Comparison of ENCODE assay signal across 12 cellular contexts in the genomic region with DNA sequence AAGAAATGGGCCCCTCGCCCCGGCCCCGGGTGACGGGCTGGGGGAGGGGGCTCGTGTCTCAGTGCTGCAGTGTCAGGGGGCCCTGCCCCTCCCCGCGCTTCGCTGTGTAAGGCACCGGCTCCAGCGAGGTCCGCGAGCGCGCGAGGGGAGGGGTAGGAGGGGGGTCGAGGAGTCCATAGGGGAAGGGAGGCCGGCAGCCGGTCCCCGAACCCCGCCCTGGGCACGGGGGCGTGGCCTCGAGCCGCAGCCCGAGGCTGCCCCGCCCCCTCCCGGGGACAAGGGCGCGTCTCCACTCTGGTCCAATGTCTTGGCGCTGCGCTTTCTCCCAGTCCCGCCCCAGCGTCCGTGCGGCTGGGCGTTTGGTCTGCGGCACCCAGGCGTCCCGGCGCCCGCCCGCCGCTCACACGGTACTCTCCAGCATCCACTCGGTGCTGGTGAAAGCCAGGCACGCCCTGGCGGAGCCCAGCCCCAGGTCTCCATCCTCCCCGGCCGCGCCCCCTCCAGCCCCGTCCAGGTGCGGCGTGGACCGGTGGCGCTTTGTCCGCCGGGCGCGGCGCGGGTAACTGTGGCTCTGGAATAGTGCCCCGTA. TPM values are rescaled to one million over a fixed set of nuclear protein-coding genes. Genes with fewer than 3 reads are reported as not detected.
A peak's percentile ranks its signal among the peaks of the same experiment; 100 is the strongest.
DNase-seq lines count a peak whose midpoint lies in the region; ATAC-seq, FAIRE-seq and TF ChIP-seq lines count a peak whose summit lies in the region.
"Had no signal": no experiment of that assay in that cellular context is flagged by ENCODE, and none has a peak within 500 bp of the region (broad histone marks: within the 10 kb centered on the region; RNA-seq: fewer than 3 reads in every experiment).

No MANE protein-coding gene starts in this region.

- H3K4me3 Mint-ChIP-seq in stimulated activated naive CD8-positive, alpha-beta T cell treated with anti-CD3 and anti-CD28 coated beads, Interleukin-15, amount 100 ng/mL, for 72 hours, result no peak overlapping the region
- H3K4me3 Mint-ChIP-seq: memory B cell had no signal

- no peak overlapping the region for H4K5ac ChIP-seq in H1 (ENCODE audit: insufficient read length, low read depth, low read length)

- CTCF ChIA-PET in H1 (lab: Charles Lee; ENCODE audit: partially characterized antibody) (interaction anchor here (1.0 kb wide), 1 partner anchor 20 kb away, joined by 3 read pairs; no protein-coding TSS in a partner anchor), RWPE1 (lab: Yijun Ruan, JAX) (no interaction called here)

- H3K79me2 ChIP-seq in H1 (ENCODE audit: control insufficient read depth in 1 of 2, insufficient read depth in 2 of 2, low read length in 2 of 2), result no peaks in the 10 kb centered on the region

- H2AFZ ChIP-seq in H1 (ENCODE audit: low read length), result peak overlapping the region; percentile 28; the same call in 1 of the 2 replicates
- peak overlapping the region; percentile 32 for H2AFZ ChIP-seq in mesenchymal stem cell (ENCODE audit: low read depth, low read length)

- H3K9me3 ChIP-seq in H1 (ENCODE audit: insufficient read depth in 2 of 2, low read depth in 1 of 2, low read length in 1 of 2), result no peaks in the 10 kb centered on the region
- H3K9me3 ChIP-seq in mesenchymal stem cell (ENCODE audit: control insufficient read depth, low read length), result no peaks in the 10 kb centered on the region

- H3K23ac ChIP-seq in H1 (ENCODE audit: insufficient read length) (no peak overlapping the region), mesenchymal stem cell (ENCODE audit: low read length in 2 of 2) (no peak overlapping the region)

- H3K27ac ChIP-seq in H1 (ENCODE audit: low read depth, low read length) (no peak overlapping the region), mesenchymal stem cell (ENCODE audit: low read length, poor library complexity, severe bottlenecking) (no peak overlapping the region), RWPE1 (no peak overlapping the region)

- no peak overlapping the region for H3K27ac Mint-ChIP-seq in stimulated activated naive CD8-positive, alpha-beta T cell treated with anti-CD3 and anti-CD28 coated beads, Interleukin-15, amount 100 ng/mL, for 72 hours
- H3K27ac Mint-ChIP-seq: memory B cell had no signal

- H3K27me3 ChIP-seq in H1 (replicated peaks in 1 of 4; ENCODE audit: control insufficient read depth in 3 of 4, extremely low read depth in 1 of 4, insufficient read depth in 3 of 4, low read length in 3 of 4) (peaks cover 0 to 29% (median 9%) of the 10 kb centered on the region in 4 experiments; a peak in 4 of 7 replicates), mesenchymal stem cell (ENCODE audit: control insufficient read depth in 1 of 2, insufficient read depth in 1 of 2, low read length in 2 of 2) (peaks cover 67 to 81% of the 10 kb centered on the region in 2 experiments)

- TF ChIP-seq POLR2A in H1 (IDR thresholded peaks at IDR 0.05; ENCODE audit: control extremely low read depth in 1 of 2, low read depth in 2 of 2, low read length in 2 of 2), result no peak; a peak in 1 of 3 replicates

- no peaks in the 10 kb centered on the region for H3K9me3 Mint-ChIP-seq in stimulated activated naive CD8-positive, alpha-beta T cell treated with anti-CD3 and anti-CD28 coated beads, Interleukin-15, amount 100 ng/mL, for 72 hours
- H3K9me3 Mint-ChIP-seq: memory B cell had no signal

- no peak for FAIRE-seq in H1 (lab: Jason Lieb, UNC)

- H3K56ac ChIP-seq in H1 (replicated peaks; ENCODE audit: insufficient read length, low read depth, low read length), result no peak overlapping the region

- POLR2A ChIA-PET in H1 (lab: Charles Lee; ENCODE audit: partially characterized antibody), result interaction anchor here (0.6 kb wide), 1 partner anchor 34 kb away, joined by 3 read pairs; no protein-coding TSS in a partner anchor
- POLR2A ChIA-PET in RWPE1 (lab: Yijun Ruan, JAX; ENCODE audit: low non-redundant PET), result no interaction called here

- no peak overlapping the region for H3K4ac ChIP-seq in H1 (replicated peaks; ENCODE audit: insufficient read length, low read depth, low read length)
- H3K4ac ChIP-seq in mesenchymal stem cell (ENCODE audit: low read depth in 1 of 2, low read length in 2 of 2), result no peak overlapping the region

- no peak overlapping the region for H2BK120ac ChIP-seq in H1 (replicated peaks; ENCODE audit: low read depth, low read length)
- H2BK120ac ChIP-seq in mesenchymal stem cell (ENCODE audit: low read depth, low read length), result no peak overlapping the region

- TF ChIP-seq RAD21 in H1 (IDR thresholded peaks at IDR 0.05 in 1 of 2, conservative IDR thresholded peaks at IDR 0.05 in 1 of 2; ENCODE audit: low read depth in 2 of 2, low read length in 2 of 2), result no peak

- no peak for TF ChIP-seq EP300 in H1 (IDR thresholded peaks at IDR 0.05; ENCODE audit: borderline replicate concordance in 1 of 2, low read depth in 2 of 2, low read length in 2 of 2)

- no peak overlapping the region for H2BK20ac ChIP-seq in H1 (ENCODE audit: low read length)

- no peak overlapping the region for H3K14ac ChIP-seq in H1 (ENCODE audit: insufficient read length)
- H3K14ac ChIP-seq in mesenchymal stem cell (ENCODE audit: low read length in 2 of 2), result no peak overlapping the region

- ATAC-seq in stimulated activated naive CD8-positive, alpha-beta T cell treated with anti-CD3 and anti-CD28 coated beads, Interleukin-15, amount 100 ng/mL, for 72 hours, result peak; percentile 60
- no peak for ATAC-seq in stimulated activated naive CD8-positive, alpha-beta T cell treated with anti-CD3 and anti-CD28 coated beads, Interleukin-15, Interleukin-2, amounts not matched to agents 100 U/mL and 50 U/mL, for 24 hours

- H4K8ac ChIP-seq in H1 (ENCODE audit: extremely low read depth, insufficient read depth, low read length) (peak overlapping the region; percentile 88; the same call in 1 of the 2 replicates), mesenchymal stem cell (ENCODE audit: low read length) (no peak overlapping the region)

- H2BK5ac ChIP-seq in H1 (ENCODE audit: low read depth, low read length) (0 out of 2 replicates have a peak overlapping the region, but pooled peaks have one; percentile 28), mesenchymal stem cell (ENCODE audit: low read depth, low read length, poor library complexity, severe bottlenecking) (no peak overlapping the region)

- H3K4me2 ChIP-seq in H1 (ENCODE audit: insufficient read depth in 1 of 2, low read depth in 2 of 2, low read length in 2 of 2) (peak overlapping the region; percentile 57 to 87), mesenchymal stem cell (ENCODE audit: low read length, poor library complexity, severe bottlenecking) (peak overlapping the region; percentile 26)

- H2BK15ac ChIP-seq in H1 (ENCODE audit: low read length), result no peak overlapping the region
- no peak overlapping the region for H2BK15ac ChIP-seq in mesenchymal stem cell (ENCODE audit: low read depth, poor library complexity, severe bottlenecking)

- H3K4me1 ChIP-seq in H1 (replicated peaks in 1 of 4; ENCODE audit: control insufficient read depth in 3 of 4, insufficient read depth in 4 of 4, low read length in 3 of 4) (peaks cover 1 to 14% (median 12%) of the 10 kb centered on the region in 4 experiments; a peak in 6 of 7 replicates), mesenchymal stem cell (ENCODE audit: control insufficient read depth, insufficient read depth, low read depth, low read length) (peaks cover 15% of the 10 kb centered on the region)

- H3K4me3 ChIP-seq in H1 (ENCODE audit: extremely low read depth in 1 of 4, insufficient read depth in 2 of 4, low read depth in 3 of 4, low read length in 4 of 4), result peak overlapping the region; percentile 40 to 75 (median 64)
- no peak overlapping the region for H3K4me3 ChIP-seq in mesenchymal stem cell (ENCODE audit: insufficient read depth in 1 of 2, low read depth in 1 of 2, low read length in 2 of 2)

- H3K36me3 ChIP-seq in H1 (ENCODE audit: control insufficient read depth in 2 of 4, insufficient read depth in 4 of 4, low read length in 3 of 4) (no peaks in the 10 kb centered on the region), mesenchymal stem cell (ENCODE audit: control insufficient read depth in 1 of 2, insufficient read depth in 2 of 2, low read depth in 1 of 2, low read length in 2 of 2) (no peaks in the 10 kb centered on the region)

- H3K79me1 ChIP-seq in H1 (ENCODE audit: low read depth, low read length) (no peaks in the 10 kb centered on the region), mesenchymal stem cell (replicated peaks; ENCODE audit: low read length, poor library complexity, severe bottlenecking) (no peaks in the 10 kb centered on the region)

- H2AK5ac ChIP-seq in H1 (ENCODE audit: low read depth, low read length) (no peak overlapping the region), mesenchymal stem cell (ENCODE audit: low read length, severe bottlenecking) (no peak overlapping the region)

- whole genome bisulfite sequencing in H1 (ENCODE audit: extremely low coverage in 1 of 2, insufficient coverage in 1 of 2, insufficient read length in 1 of 2, insufficient replicate concordance in 2 of 2, low coverage in 1 of 2, low lambda C conversion rate in 2 of 2, missing lambda C conversion rate in 1 of 2), 2 experiments, result 2% methylated on average over 24 of the region's 62 CpGs; no CpG with 5 or more reads in 1 of the 2 experiments
- WGBS in mesenchymal stem cell, result 3% methylated on average over 60 of the region's 62 CpGs

- H3K4me1 Mint-ChIP-seq in stimulated activated naive CD8-positive, alpha-beta T cell treated with anti-CD3 and anti-CD28 coated beads, Interleukin-15, amount 100 ng/mL, for 72 hours, result no peaks in the 10 kb centered on the region

- no peak overlapping the region; the same call in 1 of the 2 replicates for H3K18ac ChIP-seq in H1 (ENCODE audit: extremely low read depth, low read length)
- no peak overlapping the region for H3K18ac ChIP-seq in mesenchymal stem cell (ENCODE audit: low read depth in 1 of 2, low read length in 2 of 2)

- H3K27me3 Mint-ChIP-seq in stimulated activated naive CD8-positive, alpha-beta T cell treated with anti-CD3 and anti-CD28 coated beads, Interleukin-15, amount 100 ng/mL, for 72 hours, result no peaks in the 10 kb centered on the region

- H4K20me1 ChIP-seq in H1 (replicated peaks in 1 of 2; ENCODE audit: control insufficient read depth in 1 of 2, insufficient read depth in 2 of 2, low read length in 2 of 2), result no peaks in the 10 kb centered on the region

- H2BK12ac ChIP-seq in H1 (ENCODE audit: low read depth, low read length) (no peak overlapping the region), mesenchymal stem cell (ENCODE audit: low read length in 2 of 2) (no peak overlapping the region)

- peaks cover 12% of the 10 kb centered on the region; the same call in 1 of the 2 replicates for H3K23me2 ChIP-seq in H1 (ENCODE audit: low read depth, low read length)

- H3K9ac ChIP-seq in H1 (replicated peaks in 1 of 4; ENCODE audit: extremely low read depth in 1 of 4, low read depth in 3 of 4, low read length in 3 of 4), result peak overlapping the region in 1 of 4 experiments; percentile 58; a peak in 1 of 7 replicates
- no peak overlapping the region for H3K9ac ChIP-seq in mesenchymal stem cell (ENCODE audit: low read length)

- DNase-seq in stimulated activated naive CD8-positive, alpha-beta T cell treated with anti-CD3 and anti-CD28 coated beads, Interleukin-15, amount 100 ng/mL, for 72 hours, result no peak
- no peak for DNase-seq in stimulated activated naive CD8-positive, alpha-beta T cell treated with anti-CD3 and anti-CD28 coated beads, Interleukin-15, Interleukin-2, amounts not matched to agents 100 U/mL and 50 U/mL, for 24 hours
- peak in 1 of 2 experiments; percentile 89 for DNase-seq in H1 (ENCODE audit: low read depth in 1 of 2, low spot score in 2 of 2)
- peak; percentile 19 for DNase-seq in mesenchymal stem cell
- no peak for DNase-seq in GM20000 (ENCODE audit: low spot score)
- DNase-seq in RWPE1 (ENCODE audit: low spot score), result no peak
- DNase-seq in NCI-H2107 (lab: John Stamatoyannopoulos, UW), result no peak
- DNase-seq in activated gamma-delta T cell (lab: John Stamatoyannopoulos, UW), result no peak
- DNase-seq: activated CD4-positive, CD25-positive, alpha-beta regulatory T cell; NCI-H187 treated with DMSO at 0.1 percent for 48 hours had no signal

- TF ChIP-seq CTCF in H1 (IDR thresholded peaks at IDR 0.05; ENCODE audit: control extremely low read depth in 1 of 3, insufficient read depth in 1 of 3, low read depth in 1 of 3, low read length in 3 of 3), result no peak
- no peak for TF ChIP-seq CTCF in GM20000 (IDR thresholded peaks at IDR 0.05; ENCODE audit: extremely low read depth, missing control alignments)
- no peak for TF ChIP-seq CTCF in RWPE1 (conservative IDR thresholded peaks at IDR 0.05; ENCODE audit: low read depth)

- H4K91ac ChIP-seq in H1 (replicated peaks; ENCODE audit: insufficient read length, low read length) (no peak overlapping the region), mesenchymal stem cell (ENCODE audit: low read length) (no peak overlapping the region)

RNA-seq across cellular contexts. Expression of a gene that starts 11.1 kb away (rescaled TPM):
- total RNA-seq in H1 (2021; fragmentation: NEBNext Ultra II Directional; extraction: Animal tissue kit (Norgen Biotek cat#: 25700)), result not detected in 2 replicates
- not detected in 2 replicates for polyA plus RNA-seq in H1 (2011; rRNA removed)
- polyA plus RNA-seq in H1 (2011; cell fraction: cytosol; rRNA removed), result not detected
- polyA plus RNA-seq in H1 (2011; cell fraction: nucleus; rRNA removed), result not detected
- not detected in 4 replicates for polyA plus RNA-seq in H1 (2012, experiment 1 of 2)
- polyA plus RNA-seq in H1 (2012, experiment 2 of 2), result not detected
- polyA plus RNA-seq in H1 (2013, experiment 1 of 2), result not detected
- not detected for polyA plus RNA-seq in H1 (2013, experiment 2 of 2)
- not detected in 2 replicates for polyA minus RNA-seq in H1 (2011; rRNA and poly(A)+ RNA removed)
- polyA minus RNA-seq in H1 (2011; cell fraction: cytosol; rRNA and poly(A)+ RNA removed), result not detected
- polyA minus RNA-seq in H1 (2011; cell fraction: nucleus; rRNA and poly(A)+ RNA removed), result not detected
- polyA plus RNA-seq in mesenchymal stem cell (2013, experiment 1 of 2), result not detected
- polyA plus RNA-seq in mesenchymal stem cell (2013, experiment 2 of 2), result not detected
- polyA plus RNA-seq: BJ had no signal

RNA-seq across cellular contexts. Expression of a gene that starts 13.3 kb away (rescaled TPM):
- 6.6 and 7.5 TPM in 2 replicates for total RNA-seq in H1 (2021; fragmentation: NEBNext Ultra II Directional; extraction: Animal tissue kit (Norgen Biotek cat#: 25700))
- polyA plus RNA-seq in H1 (2011; rRNA removed), result 2.4 and 6.1 TPM in 2 replicates
- 2.3 TPM for polyA plus RNA-seq in H1 (2011; cell fraction: cytosol; rRNA removed)
- 3.7 TPM for polyA plus RNA-seq in H1 (2011; cell fraction: nucleus; rRNA removed)
- 1.9 to 4.8 TPM (median 3.9 TPM) in 4 replicates for polyA plus RNA-seq in H1 (2012, experiment 1 of 2)
- polyA plus RNA-seq in H1 (2012, experiment 2 of 2), result 3.1 TPM
- polyA plus RNA-seq in H1 (2013, experiment 1 of 2), result 8.1 TPM
- polyA plus RNA-seq in H1 (2013, experiment 2 of 2), result 8.5 TPM
- 0.68 and 1.4 TPM in 2 replicates for polyA minus RNA-seq in H1 (2011; rRNA and poly(A)+ RNA removed)
- polyA minus RNA-seq in H1 (2011; cell fraction: cytosol; rRNA and poly(A)+ RNA removed), result 3.8 TPM
- 5.0 TPM for polyA minus RNA-seq in H1 (2011; cell fraction: nucleus; rRNA and poly(A)+ RNA removed)
- 0.51 TPM for polyA plus RNA-seq in mesenchymal stem cell (2013, experiment 1 of 2)
- polyA plus RNA-seq in mesenchymal stem cell (2013, experiment 2 of 2), result 0.60 TPM

RNA-seq across cellular contexts. Expression of a gene that starts 28.5 kb away (rescaled TPM):
- not detected in 2 replicates for total RNA-seq in H1 (2021; fragmentation: NEBNext Ultra II Directional; extraction: Animal tissue kit (Norgen Biotek cat#: 25700))
- polyA plus RNA-seq in H1 (2011; rRNA removed), result 0.24 and 0.26 TPM in 2 replicates
- 0.17 TPM for polyA plus RNA-seq in H1 (2011; cell fraction: cytosol; rRNA removed)
- not detected for polyA plus RNA-seq in H1 (2011; cell fraction: nucleus; rRNA removed)
- polyA plus RNA-seq in H1 (2012, experiment 1 of 2), result 0.36 to 0.66 TPM (median 0.58 TPM) in 3 of 4 replicates, not detected in the other
- not detected for polyA plus RNA-seq in H1 (2012, experiment 2 of 2)
- polyA plus RNA-seq in H1 (2013, experiment 1 of 2), result 0.77 TPM
- polyA plus RNA-seq in H1 (2013, experiment 2 of 2), result 0.53 TPM
- polyA minus RNA-seq in H1 (2011; rRNA and poly(A)+ RNA removed), result 1.9 TPM in 1 of 2 replicates, not detected in the other
- not detected for polyA minus RNA-seq in H1 (2011; cell fraction: cytosol; rRNA and poly(A)+ RNA removed)
- polyA minus RNA-seq in H1 (2011; cell fraction: nucleus; rRNA and poly(A)+ RNA removed), result not detected
- 17.1 TPM for polyA plus RNA-seq in mesenchymal stem cell (2013, experiment 1 of 2)
- 18.1 TPM for polyA plus RNA-seq in mesenchymal stem cell (2013, experiment 2 of 2)

RNA-seq across cellular contexts. Expression of a gene that starts 34.9 kb away (rescaled TPM):
- total RNA-seq in H1 (2021; fragmentation: NEBNext Ultra II Directional; extraction: Animal tissue kit (Norgen Biotek cat#: 25700)), result 158 and 161 TPM in 2 replicates
- 137 and 189 TPM in 2 replicates for polyA plus RNA-seq in H1 (2011; rRNA removed)
- 75.7 TPM for polyA plus RNA-seq in H1 (2011; cell fraction: cytosol; rRNA removed)
- 158 TPM for polyA plus RNA-seq in H1 (2011; cell fraction: nucleus; rRNA removed)
- 128 to 184 TPM (median 152 TPM) in 4 replicates for polyA plus RNA-seq in H1 (2012, experiment 1 of 2)
- polyA plus RNA-seq in H1 (2012, experiment 2 of 2), result 152 TPM
- polyA plus RNA-seq in H1 (2013, experiment 1 of 2), result 146 TPM
- polyA plus RNA-seq in H1 (2013, experiment 2 of 2), result 143 TPM
- polyA minus RNA-seq in H1 (2011; rRNA and poly(A)+ RNA removed), result 84.1 and 116 TPM in 2 replicates
- 86.4 TPM for polyA minus RNA-seq in H1 (2011; cell fraction: cytosol; rRNA and poly(A)+ RNA removed)
- 65.0 TPM for polyA minus RNA-seq in H1 (2011; cell fraction: nucleus; rRNA and poly(A)+ RNA removed)
- 109 TPM for polyA plus RNA-seq in mesenchymal stem cell (2013, experiment 1 of 2)
- 107 TPM for polyA plus RNA-seq in mesenchymal stem cell (2013, experiment 2 of 2)

RNA-seq across cellular contexts. Expression of a gene that starts 39.1 kb away (rescaled TPM):
- not detected in 2 replicates for total RNA-seq in H1 (2021; fragmentation: NEBNext Ultra II Directional; extraction: Animal tissue kit (Norgen Biotek cat#: 25700))
- polyA plus RNA-seq in H1 (2011; rRNA removed), result not detected in 2 replicates
- not detected for polyA plus RNA-seq in H1 (2011; cell fraction: cytosol; rRNA removed)
- polyA plus RNA-seq in H1 (2011; cell fraction: nucleus; rRNA removed), result not detected
- polyA plus RNA-seq in H1 (2012, experiment 1 of 2), result not detected in 4 replicates
- polyA plus RNA-seq in H1 (2012, experiment 2 of 2), result not detected
- polyA plus RNA-seq in H1 (2013, experiment 1 of 2), result not detected
- polyA plus RNA-seq in H1 (2013, experiment 2 of 2), result not detected
- not detected in 2 replicates for polyA minus RNA-seq in H1 (2011; rRNA and poly(A)+ RNA removed)
- polyA minus RNA-seq in H1 (2011; cell fraction: cytosol; rRNA and poly(A)+ RNA removed), result not detected
- not detected for polyA minus RNA-seq in H1 (2011; cell fraction: nucleus; rRNA and poly(A)+ RNA removed)
- polyA plus RNA-seq in mesenchymal stem cell (2013, experiment 1 of 2), result not detected
- not detected for polyA plus RNA-seq in mesenchymal stem cell (2013, experiment 2 of 2)
- polyA plus RNA-seq: BJ had no signal

Comparison
In these comparisons a context has a peak if more than half of its experiments do, and no peak if none do; other contexts are left out.
1. H3K4me3 ChIP-seq: peak in H1 (4 of 4); none in mesenchymal stem cell (0 of 2).